8 cellular contexts compared by ENCODE assay signal in genomic region chr12:1117970-1118563, GRCh38.
DNase-seq lines count a peak whose midpoint lies in the region; ATAC-seq and TF ChIP-seq lines count a peak whose summit lies in the region.

No MANE protein-coding gene starts in this region.

- no peaks in the 10 kb centered on the region for H3K27me3 ChIP-seq in HL-60 (ENCODE audit: insufficient read depth, poor library complexity, severe bottlenecking)
- H3K27me3 ChIP-seq in mesenchymal stem cell (ENCODE audit: control insufficient read depth in 1 of 2, insufficient read depth in 1 of 2, low read length in 2 of 2) = no peaks in the 10 kb centered on the region

- H3K79me1 ChIP-seq in mesenchymal stem cell (replicated peaks; ENCODE audit: low read length, poor library complexity, severe bottlenecking) = peaks cover 9% of the 10 kb centered on the region

- no peak overlapping the region for H3K4me2 ChIP-seq in mesenchymal stem cell (ENCODE audit: low read length, poor library complexity, severe bottlenecking)

- DNase-seq in AML-193 (lab: John Stamatoyannopoulos, UW) (peak; percentile 58 to 76), HL-60 (ENCODE audit: low read depth in 1 of 2, low spot score in 1 of 2) (peak; percentile 47 to 71), NCI-H82 (lab: John Stamatoyannopoulos, UW) (peak; percentile 85), mesenchymal stem cell (peak; percentile 69)
- DNase-seq in activated CD4-positive, alpha-beta memory T cell treated with anti-CD3 and anti-CD28 coated beads, Interleukin-2, amount 10 ng/mL, durations not matched to agents 7 days and 5 days = peak; percentile 74
- peak; percentile 64 to 68 (median 67) for DNase-seq in effector memory CD8-positive, alpha-beta T cell
- peak; percentile 48 to 52 for DNase-seq in stimulated activated CD8-positive, alpha-beta memory T cell treated with anti-CD3 and anti-CD28 coated beads, Interleukin-2, amount 100 ng/mL, for 1 hour (ENCODE audit: low read depth in 2 of 2)

- 18% methylated on average over 2 of the region's 5 CpGs for WGBS in mesenchymal stem cell

- no peak overlapping the region for H2BK12ac ChIP-seq in mesenchymal stem cell (ENCODE audit: low read length in 2 of 2)

- no peaks in the 10 kb centered on the region for H3K9me3 ChIP-seq in mesenchymal stem cell (ENCODE audit: control insufficient read depth, low read length)

- peak; percentile 67 for TF ChIP-seq CTCF in HL-60 (IDR thresholded peaks at IDR 0.05; ENCODE audit: insufficient read depth, low read length)

- no peak overlapping the region for H2BK15ac ChIP-seq in mesenchymal stem cell (ENCODE audit: low read depth, poor library complexity, severe bottlenecking)

- H3K27ac Mint-ChIP-seq in activated CD4-positive, alpha-beta memory T cell treated with anti-CD3 and anti-CD28 coated beads, Interleukin-2, amount 10 ng/mL, durations not matched to agents 7 days and 5 days = no peak overlapping the region
- no peak overlapping the region for H3K27ac Mint-ChIP-seq in effector memory CD8-positive, alpha-beta T cell

- no peak overlapping the region for H3K4ac ChIP-seq in mesenchymal stem cell (ENCODE audit: low read depth in 1 of 2, low read length in 2 of 2)

- no peak overlapping the region for H3K4me3 ChIP-seq in HL-60 (replicated peaks; ENCODE audit: insufficient read depth, low read length)
- H3K4me3 ChIP-seq in mesenchymal stem cell (ENCODE audit: insufficient read depth in 1 of 2, low read depth in 1 of 2, low read length in 2 of 2) = no peak overlapping the region

- H3K27ac ChIP-seq in HL-60 (replicated peaks) (no peak overlapping the region), mesenchymal stem cell (ENCODE audit: low read length, poor library complexity, severe bottlenecking) (no peak overlapping the region)

- H2AK5ac ChIP-seq in mesenchymal stem cell (ENCODE audit: low read length, severe bottlenecking) = no peak overlapping the region

- H4K8ac ChIP-seq in mesenchymal stem cell (ENCODE audit: low read length) = no peak overlapping the region

- H3K14ac ChIP-seq in mesenchymal stem cell (ENCODE audit: low read length in 2 of 2) = no peak overlapping the region

- no peak overlapping the region for H2AFZ ChIP-seq in mesenchymal stem cell (ENCODE audit: low read depth, low read length)

- peaks cover 18% of the 10 kb centered on the region for H3K4me1 Mint-ChIP-seq in activated CD4-positive, alpha-beta memory T cell treated with anti-CD3 and anti-CD28 coated beads, Interleukin-2, amount 10 ng/mL, durations not matched to agents 7 days and 5 days
- H3K4me1 Mint-ChIP-seq in effector memory CD8-positive, alpha-beta T cell (ENCODE audit: low read depth in 2 of 2) = peaks cover 8% of the 10 kb centered on the region in 2 donors

- H3K36me3 ChIP-seq in mesenchymal stem cell (ENCODE audit: control insufficient read depth in 1 of 2, insufficient read depth in 2 of 2, low read depth in 1 of 2, low read length in 2 of 2) = peaks cover 0 to 20% of the 10 kb centered on the region in 2 experiments

- H3K4me1 ChIP-seq in mesenchymal stem cell (ENCODE audit: control insufficient read depth, insufficient read depth, low read depth, low read length) = no peaks in the 10 kb centered on the region

- H2BK120ac ChIP-seq in mesenchymal stem cell (ENCODE audit: low read depth, low read length) = no peak overlapping the region

- no peak overlapping the region for H2BK5ac ChIP-seq in mesenchymal stem cell (ENCODE audit: low read depth, low read length, poor library complexity, severe bottlenecking)

- no peak overlapping the region for H3K18ac ChIP-seq in mesenchymal stem cell (ENCODE audit: low read depth in 1 of 2, low read length in 2 of 2)

- CTCF ChIA-PET in activated CD4-positive, alpha-beta memory T cell treated with anti-CD3 and anti-CD28 coated beads, Interleukin-2, amount 10 ng/mL, durations not matched to agents 7 days and 5 days (lab: Charles Lee) = interaction anchor here (0.5 to 6.0 kb wide), 82 partner anchors 8 to 665 kb away, joined by 3 to 205 read pairs (median 4); partner anchors contain the start of gene RAD52

- H4K91ac ChIP-seq in mesenchymal stem cell (ENCODE audit: low read length) = no peak overlapping the region

- no peak overlapping the region for H3K23ac ChIP-seq in mesenchymal stem cell (ENCODE audit: low read length in 2 of 2)

- H3K27me3 Mint-ChIP-seq in activated CD4-positive, alpha-beta memory T cell treated with anti-CD3 and anti-CD28 coated beads, Interleukin-2, amount 10 ng/mL, durations not matched to agents 7 days and 5 days = no peaks in the 10 kb centered on the region
- H3K27me3 Mint-ChIP-seq in effector memory CD8-positive, alpha-beta T cell = no peaks in the 10 kb centered on the region

- H3K36me3 Mint-ChIP-seq in activated CD4-positive, alpha-beta memory T cell treated with anti-CD3 and anti-CD28 coated beads, Interleukin-2, amount 10 ng/mL, durations not matched to agents 7 days and 5 days (ENCODE audit: low read depth) = no peaks in the 10 kb centered on the region
- no peaks in the 10 kb centered on the region for H3K36me3 Mint-ChIP-seq in effector memory CD8-positive, alpha-beta T cell (ENCODE audit: insufficient read depth)

- H3K4me3 Mint-ChIP-seq in activated CD4-positive, alpha-beta memory T cell treated with anti-CD3 and anti-CD28 coated beads, Interleukin-2, amount 10 ng/mL, durations not matched to agents 7 days and 5 days = no peak overlapping the region
- no peak overlapping the region for H3K4me3 Mint-ChIP-seq in effector memory CD8-positive, alpha-beta T cell

- ATAC-seq in effector memory CD8-positive, alpha-beta T cell (replicated peaks) = peak; percentile 65
- no peak for ATAC-seq in GM21825 (IDR thresholded peaks at IDR 0.05; ENCODE audit: unreplicated experiment)

- H3K9ac ChIP-seq in mesenchymal stem cell (ENCODE audit: low read length) = no peak overlapping the region

- no peaks in the 10 kb centered on the region for H3K9me3 Mint-ChIP-seq in activated CD4-positive, alpha-beta memory T cell treated with anti-CD3 and anti-CD28 coated beads, Interleukin-2, amount 10 ng/mL, durations not matched to agents 7 days and 5 days
- no peaks in the 10 kb centered on the region for H3K9me3 Mint-ChIP-seq in effector memory CD8-positive, alpha-beta T cell

- POLR2A ChIA-PET in activated CD4-positive, alpha-beta memory T cell treated with anti-CD3 and anti-CD28 coated beads, Interleukin-2, amount 10 ng/mL, durations not matched to agents 7 days and 5 days (lab: Charles Lee) = interaction anchor here (0.7 to 1.7 kb wide), 9 partner anchors 10 to 488 kb away, joined by 3 to 19 read pairs (median 3); no protein-coding TSS in a partner anchor
